Comparison of ENCODE assay signal across 1 cellular context in the genomic region with DNA sequence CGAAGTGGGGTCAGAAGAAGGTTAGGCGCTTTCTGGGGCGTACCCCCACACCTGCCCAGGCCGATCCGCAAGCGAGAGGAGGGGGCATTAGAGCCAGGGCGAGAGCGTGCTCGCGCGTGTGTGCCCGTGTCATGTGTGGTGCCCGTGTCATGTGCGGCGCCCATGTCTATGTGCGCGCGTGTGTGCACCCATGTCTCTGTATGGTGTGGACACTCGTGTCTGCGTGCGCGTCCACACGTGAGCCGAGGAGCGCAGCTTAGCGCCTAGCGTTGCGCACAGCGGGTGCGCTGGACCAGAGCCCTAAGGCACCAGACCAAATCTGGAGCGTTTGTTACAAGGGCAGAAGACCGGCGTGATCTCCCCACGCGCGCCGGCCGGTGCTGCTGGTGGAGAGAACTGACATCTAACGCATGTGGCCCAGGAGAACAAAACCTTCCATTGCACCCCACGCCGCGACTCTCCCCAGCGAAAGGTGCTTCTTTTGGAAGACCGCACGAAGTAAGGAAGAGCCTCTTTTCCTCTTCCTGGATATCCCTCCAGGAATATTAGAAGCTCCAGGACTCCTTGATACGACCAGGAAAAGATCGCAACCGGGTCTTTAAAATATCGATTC.
TF ChIP-seq lines count a peak whose summit lies in the region.

No MANE protein-coding gene starts in this region.

TF ChIP-seq in K562, 482 proteins besides CTCF, POLR2A, EP300 and RAD21:
- TF ChIP-seq, protein P1, sequence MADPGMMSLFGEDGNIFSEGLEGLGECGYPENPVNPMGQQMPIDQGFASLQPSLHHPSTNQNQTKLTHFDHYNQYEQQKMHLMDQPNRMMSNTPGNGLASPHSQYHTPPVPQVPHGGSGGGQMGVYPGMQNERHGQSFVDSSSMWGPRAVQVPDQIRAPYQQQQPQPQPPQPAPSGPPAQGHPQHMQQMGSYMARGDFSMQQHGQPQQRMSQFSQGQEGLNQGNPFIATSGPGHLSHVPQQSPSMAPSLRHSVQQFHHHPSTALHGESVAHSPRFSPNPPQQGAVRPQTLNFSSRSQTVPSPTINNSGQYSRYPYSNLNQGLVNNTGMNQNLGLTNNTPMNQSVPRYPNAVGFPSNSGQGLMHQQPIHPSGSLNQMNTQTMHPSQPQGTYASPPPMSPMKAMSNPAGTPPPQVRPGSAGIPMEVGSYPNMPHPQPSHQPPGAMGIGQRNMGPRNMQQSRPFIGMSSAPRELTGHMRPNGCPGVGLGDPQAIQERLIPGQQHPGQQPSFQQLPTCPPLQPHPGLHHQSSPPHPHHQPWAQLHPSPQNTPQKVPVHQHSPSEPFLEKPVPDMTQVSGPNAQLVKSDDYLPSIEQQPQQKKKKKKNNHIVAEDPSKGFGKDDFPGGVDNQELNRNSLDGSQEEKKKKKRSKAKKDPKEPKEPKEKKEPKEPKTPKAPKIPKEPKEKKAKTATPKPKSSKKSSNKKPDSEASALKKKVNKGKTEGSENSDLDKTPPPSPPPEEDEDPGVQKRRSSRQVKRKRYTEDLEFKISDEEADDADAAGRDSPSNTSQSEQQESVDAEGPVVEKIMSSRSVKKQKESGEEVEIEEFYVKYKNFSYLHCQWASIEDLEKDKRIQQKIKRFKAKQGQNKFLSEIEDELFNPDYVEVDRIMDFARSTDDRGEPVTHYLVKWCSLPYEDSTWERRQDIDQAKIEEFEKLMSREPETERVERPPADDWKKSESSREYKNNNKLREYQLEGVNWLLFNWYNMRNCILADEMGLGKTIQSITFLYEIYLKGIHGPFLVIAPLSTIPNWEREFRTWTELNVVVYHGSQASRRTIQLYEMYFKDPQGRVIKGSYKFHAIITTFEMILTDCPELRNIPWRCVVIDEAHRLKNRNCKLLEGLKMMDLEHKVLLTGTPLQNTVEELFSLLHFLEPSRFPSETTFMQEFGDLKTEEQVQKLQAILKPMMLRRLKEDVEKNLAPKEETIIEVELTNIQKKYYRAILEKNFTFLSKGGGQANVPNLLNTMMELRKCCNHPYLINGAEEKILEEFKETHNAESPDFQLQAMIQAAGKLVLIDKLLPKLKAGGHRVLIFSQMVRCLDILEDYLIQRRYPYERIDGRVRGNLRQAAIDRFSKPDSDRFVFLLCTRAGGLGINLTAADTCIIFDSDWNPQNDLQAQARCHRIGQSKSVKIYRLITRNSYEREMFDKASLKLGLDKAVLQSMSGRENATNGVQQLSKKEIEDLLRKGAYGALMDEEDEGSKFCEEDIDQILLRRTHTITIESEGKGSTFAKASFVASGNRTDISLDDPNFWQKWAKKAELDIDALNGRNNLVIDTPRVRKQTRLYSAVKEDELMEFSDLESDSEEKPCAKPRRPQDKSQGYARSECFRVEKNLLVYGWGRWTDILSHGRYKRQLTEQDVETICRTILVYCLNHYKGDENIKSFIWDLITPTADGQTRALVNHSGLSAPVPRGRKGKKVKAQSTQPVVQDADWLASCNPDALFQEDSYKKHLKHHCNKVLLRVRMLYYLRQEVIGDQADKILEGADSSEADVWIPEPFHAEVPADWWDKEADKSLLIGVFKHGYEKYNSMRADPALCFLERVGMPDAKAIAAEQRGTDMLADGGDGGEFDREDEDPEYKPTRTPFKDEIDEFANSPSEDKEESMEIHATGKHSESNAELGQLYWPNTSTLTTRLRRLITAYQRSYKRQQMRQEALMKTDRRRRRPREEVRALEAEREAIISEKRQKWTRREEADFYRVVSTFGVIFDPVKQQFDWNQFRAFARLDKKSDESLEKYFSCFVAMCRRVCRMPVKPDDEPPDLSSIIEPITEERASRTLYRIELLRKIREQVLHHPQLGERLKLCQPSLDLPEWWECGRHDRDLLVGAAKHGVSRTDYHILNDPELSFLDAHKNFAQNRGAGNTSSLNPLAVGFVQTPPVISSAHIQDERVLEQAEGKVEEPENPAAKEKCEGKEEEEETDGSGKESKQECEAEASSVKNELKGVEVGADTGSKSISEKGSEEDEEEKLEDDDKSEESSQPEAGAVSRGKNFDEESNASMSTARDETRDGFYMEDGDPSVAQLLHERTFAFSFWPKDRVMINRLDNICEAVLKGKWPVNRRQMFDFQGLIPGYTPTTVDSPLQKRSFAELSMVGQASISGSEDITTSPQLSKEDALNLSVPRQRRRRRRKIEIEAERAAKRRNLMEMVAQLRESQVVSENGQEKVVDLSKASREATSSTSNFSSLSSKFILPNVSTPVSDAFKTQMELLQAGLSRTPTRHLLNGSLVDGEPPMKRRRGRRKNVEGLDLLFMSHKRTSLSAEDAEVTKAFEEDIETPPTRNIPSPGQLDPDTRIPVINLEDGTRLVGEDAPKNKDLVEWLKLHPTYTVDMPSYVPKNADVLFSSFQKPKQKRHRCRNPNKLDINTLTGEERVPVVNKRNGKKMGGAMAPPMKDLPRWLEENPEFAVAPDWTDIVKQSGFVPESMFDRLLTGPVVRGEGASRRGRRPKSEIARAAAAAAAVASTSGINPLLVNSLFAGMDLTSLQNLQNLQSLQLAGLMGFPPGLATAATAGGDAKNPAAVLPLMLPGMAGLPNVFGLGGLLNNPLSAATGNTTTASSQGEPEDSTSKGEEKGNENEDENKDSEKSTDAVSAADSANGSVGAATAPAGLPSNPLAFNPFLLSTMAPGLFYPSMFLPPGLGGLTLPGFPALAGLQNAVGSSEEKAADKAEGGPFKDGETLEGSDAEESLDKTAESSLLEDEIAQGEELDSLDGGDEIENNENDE (IDR thresholded peaks at IDR 0.05; ENCODE audit: low read depth, low read length): no peak
- TF ChIP-seq, protein P2, sequence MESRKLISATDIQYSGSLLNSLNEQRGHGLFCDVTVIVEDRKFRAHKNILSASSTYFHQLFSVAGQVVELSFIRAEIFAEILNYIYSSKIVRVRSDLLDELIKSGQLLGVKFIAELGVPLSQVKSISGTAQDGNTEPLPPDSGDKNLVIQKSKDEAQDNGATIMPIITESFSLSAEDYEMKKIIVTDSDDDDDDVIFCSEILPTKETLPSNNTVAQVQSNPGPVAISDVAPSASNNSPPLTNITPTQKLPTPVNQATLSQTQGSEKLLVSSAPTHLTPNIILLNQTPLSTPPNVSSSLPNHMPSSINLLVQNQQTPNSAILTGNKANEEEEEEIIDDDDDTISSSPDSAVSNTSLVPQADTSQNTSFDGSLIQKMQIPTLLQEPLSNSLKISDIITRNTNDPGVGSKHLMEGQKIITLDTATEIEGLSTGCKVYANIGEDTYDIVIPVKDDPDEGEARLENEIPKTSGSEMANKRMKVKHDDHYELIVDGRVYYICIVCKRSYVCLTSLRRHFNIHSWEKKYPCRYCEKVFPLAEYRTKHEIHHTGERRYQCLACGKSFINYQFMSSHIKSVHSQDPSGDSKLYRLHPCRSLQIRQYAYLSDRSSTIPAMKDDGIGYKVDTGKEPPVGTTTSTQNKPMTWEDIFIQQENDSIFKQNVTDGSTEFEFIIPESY (CRISPR knock-in tag; IDR thresholded peaks at IDR 0.05): peak; percentile 79; the same call in 1 of the 2 replicates
